Comparison of ENCODE assay signal across 1 cellular context in the genomic region with DNA sequence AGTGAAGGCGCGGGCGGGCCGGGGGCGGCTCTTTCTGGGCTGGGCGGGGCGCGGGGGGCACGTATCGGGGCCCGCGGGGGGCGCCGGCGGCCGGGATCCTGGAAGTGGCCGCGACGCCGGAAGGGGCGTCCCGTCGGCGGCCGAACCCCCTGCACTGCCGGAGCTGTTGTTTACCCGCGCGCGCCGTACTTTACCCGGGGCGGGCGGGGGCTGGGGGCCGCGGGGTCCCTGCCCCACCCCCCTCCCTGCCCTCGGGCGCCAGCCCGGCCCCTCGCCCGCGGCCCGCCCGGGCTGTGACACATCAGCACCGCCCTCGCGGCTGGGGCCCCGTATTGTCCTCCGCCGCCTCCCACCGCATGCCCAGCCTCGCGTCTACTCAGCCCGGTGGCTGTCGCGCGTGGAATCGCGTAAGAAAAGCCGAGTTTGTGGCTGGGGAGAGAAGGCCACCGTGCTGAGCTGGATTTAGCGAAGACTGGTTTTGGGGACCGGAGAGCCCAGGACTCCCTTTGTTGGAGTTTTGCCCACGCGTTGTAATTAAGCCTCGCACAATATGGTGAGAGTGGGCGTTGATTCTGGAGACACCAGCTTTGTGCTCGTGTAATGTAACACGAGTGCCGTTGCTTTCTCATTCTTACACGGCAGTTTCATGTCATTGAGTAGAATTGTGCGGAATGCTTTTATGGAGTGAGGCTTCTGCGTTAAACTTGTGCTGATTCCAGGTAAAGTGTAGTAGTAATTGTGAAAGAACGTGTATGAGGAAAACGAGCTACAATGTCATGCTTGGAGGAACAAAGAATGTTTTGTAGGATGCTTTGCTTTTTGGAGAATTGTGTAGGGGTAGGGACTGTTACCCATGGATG.
A peak's percentile ranks its signal among the peaks of the same experiment; 100 is the strongest.
TF ChIP-seq lines count a peak whose summit lies in the region.

No MANE protein-coding gene starts in this region.

TF ChIP-seq in HepG2, 621 proteins besides CTCF, POLR2A, EP300 and RAD21 (continued from another document and continues in another):
- TF ChIP-seq, protein P1, sequence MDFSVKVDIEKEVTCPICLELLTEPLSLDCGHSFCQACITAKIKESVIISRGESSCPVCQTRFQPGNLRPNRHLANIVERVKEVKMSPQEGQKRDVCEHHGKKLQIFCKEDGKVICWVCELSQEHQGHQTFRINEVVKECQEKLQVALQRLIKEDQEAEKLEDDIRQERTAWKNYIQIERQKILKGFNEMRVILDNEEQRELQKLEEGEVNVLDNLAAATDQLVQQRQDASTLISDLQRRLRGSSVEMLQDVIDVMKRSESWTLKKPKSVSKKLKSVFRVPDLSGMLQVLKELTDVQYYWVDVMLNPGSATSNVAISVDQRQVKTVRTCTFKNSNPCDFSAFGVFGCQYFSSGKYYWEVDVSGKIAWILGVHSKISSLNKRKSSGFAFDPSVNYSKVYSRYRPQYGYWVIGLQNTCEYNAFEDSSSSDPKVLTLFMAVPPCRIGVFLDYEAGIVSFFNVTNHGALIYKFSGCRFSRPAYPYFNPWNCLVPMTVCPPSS (IDR thresholded peaks at IDR 0.05), result no peak
- no peak for TF ChIP-seq ZNF224 (CRISPR knock-in tag; IDR thresholded peaks at IDR 0.05)
- no peak for TF ChIP-seq SRSF1 (optimal IDR thresholded peaks at IDR 0.05; ENCODE audit: low read depth, low read length)
- peak; percentile 67; the same call in 1 of the 3 replicates for TF ChIP-seq MXI1 (IDR thresholded peaks at IDR 0.05; ENCODE audit: borderline replicate concordance, low read depth, low read length)
- TF ChIP-seq, protein P2, sequence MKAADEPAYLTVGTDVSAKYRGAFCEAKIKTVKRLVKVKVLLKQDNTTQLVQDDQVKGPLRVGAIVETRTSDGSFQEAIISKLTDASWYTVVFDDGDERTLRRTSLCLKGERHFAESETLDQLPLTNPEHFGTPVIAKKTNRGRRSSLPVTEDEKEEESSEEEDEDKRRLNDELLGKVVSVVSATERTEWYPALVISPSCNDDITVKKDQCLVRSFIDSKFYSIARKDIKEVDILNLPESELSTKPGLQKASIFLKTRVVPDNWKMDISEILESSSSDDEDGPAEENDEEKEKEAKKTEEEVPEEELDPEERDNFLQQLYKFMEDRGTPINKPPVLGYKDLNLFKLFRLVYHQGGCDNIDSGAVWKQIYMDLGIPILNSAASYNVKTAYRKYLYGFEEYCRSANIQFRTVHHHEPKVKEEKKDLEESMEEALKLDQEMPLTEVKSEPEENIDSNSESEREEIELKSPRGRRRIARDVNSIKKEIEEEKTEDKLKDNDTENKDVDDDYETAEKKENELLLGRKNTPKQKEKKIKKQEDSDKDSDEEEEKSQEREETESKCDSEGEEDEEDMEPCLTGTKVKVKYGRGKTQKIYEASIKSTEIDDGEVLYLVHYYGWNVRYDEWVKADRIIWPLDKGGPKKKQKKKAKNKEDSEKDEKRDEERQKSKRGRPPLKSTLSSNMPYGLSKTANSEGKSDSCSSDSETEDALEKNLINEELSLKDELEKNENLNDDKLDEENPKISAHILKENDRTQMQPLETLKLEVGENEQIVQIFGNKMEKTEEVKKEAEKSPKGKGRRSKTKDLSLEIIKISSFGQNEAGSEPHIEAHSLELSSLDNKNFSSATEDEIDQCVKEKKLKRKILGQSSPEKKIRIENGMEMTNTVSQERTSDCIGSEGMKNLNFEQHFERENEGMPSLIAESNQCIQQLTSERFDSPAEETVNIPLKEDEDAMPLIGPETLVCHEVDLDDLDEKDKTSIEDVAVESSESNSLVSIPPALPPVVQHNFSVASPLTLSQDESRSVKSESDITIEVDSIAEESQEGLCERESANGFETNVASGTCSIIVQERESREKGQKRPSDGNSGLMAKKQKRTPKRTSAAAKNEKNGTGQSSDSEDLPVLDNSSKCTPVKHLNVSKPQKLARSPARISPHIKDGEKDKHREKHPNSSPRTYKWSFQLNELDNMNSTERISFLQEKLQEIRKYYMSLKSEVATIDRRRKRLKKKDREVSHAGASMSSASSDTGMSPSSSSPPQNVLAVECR (CRISPR knock-in tag; IDR thresholded peaks at IDR 0.05; ENCODE audit: borderline replicate concordance), result peak; percentile 66
- TF ChIP-seq ZNF850 (CRISPR knock-in tag; conservative IDR thresholded peaks at IDR 0.05), result no peak
- no peak for TF ChIP-seq ZBTB42 (CRISPR knock-in tag; IDR thresholded peaks at IDR 0.05)
- TF ChIP-seq, protein P3, sequence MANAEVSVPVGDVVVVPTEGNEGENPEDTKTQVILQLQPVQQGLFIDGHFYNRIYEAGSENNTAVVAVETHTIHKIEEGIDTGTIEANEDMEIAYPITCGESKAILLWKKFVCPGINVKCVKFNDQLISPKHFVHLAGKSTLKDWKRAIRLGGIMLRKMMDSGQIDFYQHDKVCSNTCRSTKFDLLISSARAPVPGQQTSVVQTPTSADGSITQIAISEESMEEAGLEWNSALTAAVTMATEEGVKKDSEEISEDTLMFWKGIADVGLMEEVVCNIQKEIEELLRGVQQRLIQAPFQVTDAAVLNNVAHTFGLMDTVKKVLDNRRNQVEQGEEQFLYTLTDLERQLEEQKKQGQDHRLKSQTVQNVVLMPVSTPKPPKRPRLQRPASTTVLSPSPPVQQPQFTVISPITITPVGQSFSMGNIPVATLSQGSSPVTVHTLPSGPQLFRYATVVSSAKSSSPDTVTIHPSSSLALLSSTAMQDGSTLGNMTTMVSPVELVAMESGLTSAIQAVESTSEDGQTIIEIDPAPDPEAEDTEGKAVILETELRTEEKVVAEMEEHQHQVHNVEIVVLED (CRISPR knock-in tag; IDR thresholded peaks at IDR 0.05; ENCODE audit: borderline replicate concordance), result peak; percentile 27; the same call in 1 of the 2 replicates
- TF ChIP-seq RXRA (CRISPR knock-in tag; IDR thresholded peaks at IDR 0.05), result no peak
- TF ChIP-seq NR2F2 (IDR thresholded peaks at IDR 0.05; ENCODE audit: borderline replicate concordance, low read depth), result no peak
- no peak; the same call in 1 of the 2 replicates for TF ChIP-seq DNMT1 (CRISPR knock-in tag; IDR thresholded peaks at IDR 0.05)
- TF ChIP-seq SOX5 (CRISPR knock-in tag; IDR thresholded peaks at IDR 0.05; ENCODE audit: borderline replicate concordance), result peak; percentile 56; the same call in 1 of the 2 replicates
- TF ChIP-seq NFYC (CRISPR knock-in tag; IDR thresholded peaks at IDR 0.05), result 0 out of 2 replicates have a peak, but pooled peaks have one; percentile 15
- peak; percentile 36; the same call in 1 of the 2 replicates for TF ChIP-seq IRX3 (CRISPR knock-in tag; IDR thresholded peaks at IDR 0.05; ENCODE audit: borderline replicate concordance, low read depth)
- TF ChIP-seq GABPB1 (CRISPR knock-in tag; IDR thresholded peaks at IDR 0.05), result peak; percentile 78
- no peak for TF ChIP-seq EHMT2 (IDR thresholded peaks at IDR 0.05; ENCODE audit: borderline replicate concordance, low read depth, low read length)
- no peak for TF ChIP-seq ZSCAN30 (CRISPR knock-in tag; IDR thresholded peaks at IDR 0.05)
- TF ChIP-seq ZNF260 (CRISPR knock-in tag; IDR thresholded peaks at IDR 0.05; ENCODE audit: borderline replicate concordance, low read depth), result no peak
- no peak for TF ChIP-seq JDP2 (CRISPR knock-in tag; IDR thresholded peaks at IDR 0.05; ENCODE audit: borderline replicate concordance)
- peak; percentile 56; the same call in 1 of the 2 replicates for TF ChIP-seq MXD4 (CRISPR knock-in tag; IDR thresholded peaks at IDR 0.05)
- TF ChIP-seq ZNF3 (CRISPR knock-in tag; IDR thresholded peaks at IDR 0.05), result no peak
- TF ChIP-seq IKZF4 (CRISPR knock-in tag; IDR thresholded peaks at IDR 0.05; ENCODE audit: borderline replicate concordance, low read depth, not compliant biosample characterization), result no peak
- TF ChIP-seq SMAD3 (CRISPR knock-in tag; IDR thresholded peaks at IDR 0.05), result no peak
- TF ChIP-seq ZNF652 (CRISPR knock-in tag; IDR thresholded peaks at IDR 0.05; ENCODE audit: borderline replicate concordance, low read depth), result no peak
- TF ChIP-seq ZNF773 (CRISPR knock-in tag; IDR thresholded peaks at IDR 0.05; ENCODE audit: borderline replicate concordance), result no peak; the same call in 1 of the 2 replicates
- TF ChIP-seq, protein P4, sequence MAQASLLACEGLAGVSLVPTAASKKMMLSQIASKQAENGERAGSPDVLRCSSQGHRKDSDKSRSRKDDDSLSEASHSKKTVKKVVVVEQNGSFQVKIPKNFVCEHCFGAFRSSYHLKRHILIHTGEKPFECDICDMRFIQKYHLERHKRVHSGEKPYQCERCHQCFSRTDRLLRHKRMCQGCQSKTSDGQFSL (CRISPR knock-in tag; IDR thresholded peaks at IDR 0.05), result no peak
- TF ChIP-seq ELF4 (CRISPR knock-in tag; IDR thresholded peaks at IDR 0.05; ENCODE audit: borderline replicate concordance), result no peak
- TF ChIP-seq ZNF460 (CRISPR knock-in tag; IDR thresholded peaks at IDR 0.05; ENCODE audit: borderline replicate concordance), result no peak
- TF ChIP-seq ZFP36L2 (CRISPR knock-in tag; IDR thresholded peaks at IDR 0.05), result 0 out of 2 replicates have a peak, but pooled peaks have one; percentile 48
- TF ChIP-seq PLRG1 (conservative IDR thresholded peaks at IDR 0.05), result no peak
- no peak for TF ChIP-seq FOXA1 (IDR thresholded peaks at IDR 0.05)
- TF ChIP-seq FOXA1 (CRISPR knock-in tag; IDR thresholded peaks at IDR 0.05), result peak; percentile 52
- TF ChIP-seq ZNF234 (CRISPR knock-in tag; conservative IDR thresholded peaks at IDR 0.05), result peak; percentile 36; the same call in 1 of the 2 replicates
- TF ChIP-seq, protein P5, sequence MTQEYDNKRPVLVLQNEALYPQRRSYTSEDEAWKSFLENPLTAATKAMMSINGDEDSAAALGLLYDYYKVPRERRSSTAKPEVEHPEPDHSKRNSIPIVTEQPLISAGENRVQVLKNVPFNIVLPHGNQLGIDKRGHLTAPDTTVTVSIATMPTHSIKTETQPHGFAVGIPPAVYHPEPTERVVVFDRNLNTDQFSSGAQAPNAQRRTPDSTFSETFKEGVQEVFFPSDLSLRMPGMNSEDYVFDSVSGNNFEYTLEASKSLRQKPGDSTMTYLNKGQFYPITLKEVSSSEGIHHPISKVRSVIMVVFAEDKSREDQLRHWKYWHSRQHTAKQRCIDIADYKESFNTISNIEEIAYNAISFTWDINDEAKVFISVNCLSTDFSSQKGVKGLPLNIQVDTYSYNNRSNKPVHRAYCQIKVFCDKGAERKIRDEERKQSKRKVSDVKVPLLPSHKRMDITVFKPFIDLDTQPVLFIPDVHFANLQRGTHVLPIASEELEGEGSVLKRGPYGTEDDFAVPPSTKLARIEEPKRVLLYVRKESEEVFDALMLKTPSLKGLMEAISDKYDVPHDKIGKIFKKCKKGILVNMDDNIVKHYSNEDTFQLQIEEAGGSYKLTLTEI (CRISPR knock-in tag; conservative IDR thresholded peaks at IDR 0.05), result no peak
- no peak for TF ChIP-seq PCBP1 (IDR thresholded peaks at IDR 0.05; ENCODE audit: borderline replicate concordance, low read depth, low read length)
- peak; percentile 54; the same call in 1 of the 2 replicates for TF ChIP-seq ZNF607 (CRISPR knock-in tag; IDR thresholded peaks at IDR 0.05; ENCODE audit: borderline replicate concordance)
- peak; percentile 39; the same call in 1 of the 2 replicates for TF ChIP-seq ZNF563 (CRISPR knock-in tag; IDR thresholded peaks at IDR 0.05)
- 0 out of 2 replicates have a peak, but pooled peaks have one; percentile 46 for TF ChIP-seq SMAD9 (CRISPR knock-in tag; IDR thresholded peaks at IDR 0.05)
- no peak for TF ChIP-seq ZNF878 (CRISPR knock-in tag; IDR thresholded peaks at IDR 0.05)
- TF ChIP-seq, protein P6, sequence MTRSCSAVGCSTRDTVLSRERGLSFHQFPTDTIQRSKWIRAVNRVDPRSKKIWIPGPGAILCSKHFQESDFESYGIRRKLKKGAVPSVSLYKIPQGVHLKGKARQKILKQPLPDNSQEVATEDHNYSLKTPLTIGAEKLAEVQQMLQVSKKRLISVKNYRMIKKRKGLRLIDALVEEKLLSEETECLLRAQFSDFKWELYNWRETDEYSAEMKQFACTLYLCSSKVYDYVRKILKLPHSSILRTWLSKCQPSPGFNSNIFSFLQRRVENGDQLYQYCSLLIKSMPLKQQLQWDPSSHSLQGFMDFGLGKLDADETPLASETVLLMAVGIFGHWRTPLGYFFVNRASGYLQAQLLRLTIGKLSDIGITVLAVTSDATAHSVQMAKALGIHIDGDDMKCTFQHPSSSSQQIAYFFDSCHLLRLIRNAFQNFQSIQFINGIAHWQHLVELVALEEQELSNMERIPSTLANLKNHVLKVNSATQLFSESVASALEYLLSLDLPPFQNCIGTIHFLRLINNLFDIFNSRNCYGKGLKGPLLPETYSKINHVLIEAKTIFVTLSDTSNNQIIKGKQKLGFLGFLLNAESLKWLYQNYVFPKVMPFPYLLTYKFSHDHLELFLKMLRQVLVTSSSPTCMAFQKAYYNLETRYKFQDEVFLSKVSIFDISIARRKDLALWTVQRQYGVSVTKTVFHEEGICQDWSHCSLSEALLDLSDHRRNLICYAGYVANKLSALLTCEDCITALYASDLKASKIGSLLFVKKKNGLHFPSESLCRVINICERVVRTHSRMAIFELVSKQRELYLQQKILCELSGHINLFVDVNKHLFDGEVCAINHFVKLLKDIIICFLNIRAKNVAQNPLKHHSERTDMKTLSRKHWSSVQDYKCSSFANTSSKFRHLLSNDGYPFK (CRISPR knock-in tag; IDR thresholded peaks at IDR 0.05; ENCODE audit: borderline replicate concordance), result peak; percentile 22; the same call in 1 of the 2 replicates
- peak; percentile 49 for TF ChIP-seq AGO2 (optimal IDR thresholded peaks at IDR 0.05; ENCODE audit: low read depth, low read length)
- 0 out of 2 replicates have a peak, but pooled peaks have one; percentile 27 for TF ChIP-seq ZNF30 (CRISPR knock-in tag; IDR thresholded peaks at IDR 0.05)
- TF ChIP-seq PAF1 (CRISPR knock-in tag; IDR thresholded peaks at IDR 0.05), result 0 out of 2 replicates have a peak, but pooled peaks have one; percentile 51
- TF ChIP-seq, protein P7, sequence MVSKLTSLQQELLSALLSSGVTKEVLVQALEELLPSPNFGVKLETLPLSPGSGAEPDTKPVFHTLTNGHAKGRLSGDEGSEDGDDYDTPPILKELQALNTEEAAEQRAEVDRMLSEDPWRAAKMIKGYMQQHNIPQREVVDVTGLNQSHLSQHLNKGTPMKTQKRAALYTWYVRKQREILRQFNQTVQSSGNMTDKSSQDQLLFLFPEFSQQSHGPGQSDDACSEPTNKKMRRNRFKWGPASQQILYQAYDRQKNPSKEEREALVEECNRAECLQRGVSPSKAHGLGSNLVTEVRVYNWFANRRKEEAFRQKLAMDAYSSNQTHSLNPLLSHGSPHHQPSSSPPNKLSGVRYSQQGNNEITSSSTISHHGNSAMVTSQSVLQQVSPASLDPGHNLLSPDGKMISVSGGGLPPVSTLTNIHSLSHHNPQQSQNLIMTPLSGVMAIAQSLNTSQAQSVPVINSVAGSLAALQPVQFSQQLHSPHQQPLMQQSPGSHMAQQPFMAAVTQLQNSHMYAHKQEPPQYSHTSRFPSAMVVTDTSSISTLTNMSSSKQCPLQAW (CRISPR knock-in tag; IDR thresholded peaks at IDR 0.05), result peak; percentile 80
- TF ChIP-seq ZNF383 (CRISPR knock-in tag; IDR thresholded peaks at IDR 0.05; ENCODE audit: borderline replicate concordance), result no peak
- TF ChIP-seq FOXA3 (CRISPR knock-in tag; IDR thresholded peaks at IDR 0.05), result peak; percentile 59
- TF ChIP-seq, protein P8, sequence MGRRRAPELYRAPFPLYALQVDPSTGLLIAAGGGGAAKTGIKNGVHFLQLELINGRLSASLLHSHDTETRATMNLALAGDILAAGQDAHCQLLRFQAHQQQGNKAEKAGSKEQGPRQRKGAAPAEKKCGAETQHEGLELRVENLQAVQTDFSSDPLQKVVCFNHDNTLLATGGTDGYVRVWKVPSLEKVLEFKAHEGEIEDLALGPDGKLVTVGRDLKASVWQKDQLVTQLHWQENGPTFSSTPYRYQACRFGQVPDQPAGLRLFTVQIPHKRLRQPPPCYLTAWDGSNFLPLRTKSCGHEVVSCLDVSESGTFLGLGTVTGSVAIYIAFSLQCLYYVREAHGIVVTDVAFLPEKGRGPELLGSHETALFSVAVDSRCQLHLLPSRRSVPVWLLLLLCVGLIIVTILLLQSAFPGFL (CRISPR knock-in tag; IDR thresholded peaks at IDR 0.05), result no peak
